28 cellular contexts compared by ENCODE assay signal in the genomic region with DNA sequence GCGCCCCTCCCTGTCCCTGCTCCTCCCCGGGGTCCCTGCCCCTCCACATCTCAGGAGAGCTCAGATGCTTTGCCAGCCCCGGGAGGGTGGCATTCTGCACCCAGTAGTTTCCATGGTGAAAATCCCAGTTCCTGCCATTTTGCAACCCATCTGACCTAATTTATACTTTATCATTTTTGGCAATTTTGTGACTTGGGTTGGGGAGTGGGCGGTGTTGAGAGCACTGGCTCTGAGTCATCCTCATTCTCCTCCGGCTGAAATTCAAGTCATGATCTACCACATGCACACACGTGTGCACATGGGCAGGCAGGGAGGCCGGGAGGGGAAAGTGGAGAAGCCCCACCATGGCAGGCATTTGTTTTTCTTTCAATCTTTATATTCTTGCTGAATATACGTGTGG.
A peak's percentile ranks its signal among the peaks of the same experiment; 100 is the strongest.
DNase-seq lines count a peak whose midpoint lies in the region; ATAC-seq and TF ChIP-seq lines count a peak whose summit lies in the region.
"Had no signal": no experiment of that assay in that cellular context is flagged by ENCODE, and none has a peak within 500 bp of the region (broad histone marks: within the 10 kb centered on the region; RNA-seq: fewer than 3 reads in every experiment).

No MANE protein-coding gene starts in this region.

- H3K27ac Mint-ChIP-seq in GM23338, result peak overlapping the region; percentile 68; the same call in 1 of the 2 replicates
- no peak overlapping the region for H3K27ac Mint-ChIP-seq in activated T-helper 17 cell treated with anti-CD3 and anti-CD28 coated beads, Interleukin-2, amount 50 U/mL, for 72 hours
- H3K27ac Mint-ChIP-seq: CD4-positive, alpha-beta memory T cell; T-cell had no signal

- H3K36me3 ChIP-seq in GM23338 (ENCODE audit: insufficient read depth), result no peaks in the 10 kb centered on the region
- H3K36me3 ChIP-seq: HAP-1 had no signal

- no peaks in the 10 kb centered on the region for H3K36me3 Mint-ChIP-seq in GM23338 (ENCODE audit: low read depth)
- no peaks in the 10 kb centered on the region for H3K36me3 Mint-ChIP-seq in activated T-helper 17 cell treated with anti-CD3 and anti-CD28 coated beads, Interleukin-2, amount 50 U/mL, for 72 hours (ENCODE audit: low read depth)
- H3K36me3 Mint-ChIP-seq: CD4-positive, alpha-beta memory T cell; T-cell had no signal

- no peak overlapping the region for H3K27ac ChIP-seq in GM23338 (ENCODE audit: low read depth)
- H3K27ac ChIP-seq: A549, PC-9 had no signal

- no peaks in the 10 kb centered on the region for H3K79me2 ChIP-seq in GM23338 (replicated peaks; ENCODE audit: insufficient read depth)

- H3K4me3 Mint-ChIP-seq in GM23338, result no peak overlapping the region
- H3K4me3 Mint-ChIP-seq in activated T-helper 17 cell treated with anti-CD3 and anti-CD28 coated beads, Interleukin-2, amount 50 U/mL, for 72 hours, result no peak overlapping the region
- H3K4me3 Mint-ChIP-seq: CD4-positive, alpha-beta memory T cell; T-cell had no signal

- no peak for ATAC-seq in GM23338
- ATAC-seq in activated T-helper 17 cell treated with anti-CD3 and anti-CD28 coated beads, Interleukin-2, amount 50 U/mL, for 72 hours (replicated peaks), result peak; percentile 46
- ATAC-seq in GM18520 (IDR thresholded peaks at IDR 0.05; ENCODE audit: unreplicated experiment), result no peak
- ATAC-seq: A549, T-cell had no signal

- H3F3A ChIP-seq in GM23338 (replicated peaks; ENCODE audit: low read depth), result no peaks in the 10 kb centered on the region

- peaks cover 9% of the 10 kb centered on the region for H3K27me3 Mint-ChIP-seq in GM23338 (ENCODE audit: insufficient read depth, low read depth, poor library complexity)
- H3K27me3 Mint-ChIP-seq in activated T-helper 17 cell treated with anti-CD3 and anti-CD28 coated beads, Interleukin-2, amount 50 U/mL, for 72 hours, result peaks cover 7% of the 10 kb centered on the region

- H3K4me3 ChIP-seq in GM23338, result no peak overlapping the region
- H3K4me3 ChIP-seq: A549, HAP-1, PC-9 had no signal

- H3K4me2 ChIP-seq in GM23338, result no peak overlapping the region
- H3K4me2 ChIP-seq: A549, PC-9 had no signal

- TF ChIP-seq CTCF in GM23338 (conservative IDR thresholded peaks at IDR 0.05; ENCODE audit: low read depth in 2 of 2) (no peak), GM20000 (IDR thresholded peaks at IDR 0.05; ENCODE audit: extremely low read depth, missing control alignments) (no peak)

- H4K20me1 ChIP-seq in GM23338 (replicated peaks; ENCODE audit: insufficient read depth), result no peaks in the 10 kb centered on the region

- DNase-seq in Daoy (ENCODE audit: low read depth), result peak; percentile 72
- no peak for DNase-seq in GM23338 (ENCODE audit: low spot score)
- peak in 29 of 56 donors; percentile 3 to 71 (median 27) for DNase-seq in nucleus accumbens (lab: John Stamatoyannopoulos, UW)
- DNase-seq in effector CD8-positive, alpha-beta T cell (lab: John Stamatoyannopoulos, UW), result no peak
- DNase-seq in NCI-H1417 (lab: John Stamatoyannopoulos, UW), result no peak
- DNase-seq in GM20000 (ENCODE audit: low spot score), result no peak
- DNase-seq: AML-193; C1 segment of cervical spinal cord; Caco-2; CD4-positive, alpha-beta memory T cell; DMS79; GF-D8; GOT3; KBM-7; MM.1S; NCI-H1694 treated with DMSO at 0.1 percent for 48 hours; NCI-H2081; NCI-H2171; NCI-H345; NCI-H510A treated with DMSO at 0.1 percent for 48 hours; NCI-H748 treated with DMSO at 0.1 percent for 48 hours; PC-9; Right ventricle myocardium superior; T-cell had no signal

- no peaks in the 10 kb centered on the region for H3K27me3 ChIP-seq in GM23338 (ENCODE audit: insufficient read depth)

- H3K9me2 ChIP-seq in GM23338 (ENCODE audit: insufficient read depth), result no peaks in the 10 kb centered on the region

- H3K4me1 Mint-ChIP-seq in GM23338, result no peaks in the 10 kb centered on the region
- no peaks in the 10 kb centered on the region for H3K4me1 Mint-ChIP-seq in activated T-helper 17 cell treated with anti-CD3 and anti-CD28 coated beads, Interleukin-2, amount 50 U/mL, for 72 hours
- H3K4me1 Mint-ChIP-seq: T-cell had no signal

- H2AFZ ChIP-seq in GM23338, result no peak overlapping the region
- H2AFZ ChIP-seq: PC-9 had no signal

- H3K4me1 ChIP-seq in GM23338 (ENCODE audit: insufficient read depth), result no peaks in the 10 kb centered on the region
- H3K4me1 ChIP-seq: Caco-2, HAP-1 had no signal

- no peaks in the 10 kb centered on the region for H3K9me3 Mint-ChIP-seq in GM23338
- no peaks in the 10 kb centered on the region for H3K9me3 Mint-ChIP-seq in activated T-helper 17 cell treated with anti-CD3 and anti-CD28 coated beads, Interleukin-2, amount 50 U/mL, for 72 hours
- H3K9me3 Mint-ChIP-seq: T-cell had no signal

TF ChIP-seq in GM23338, 12 proteins besides CTCF, POLR2A, EP300 and RAD21 (continues in another document):
- TF ChIP-seq, protein P1, sequence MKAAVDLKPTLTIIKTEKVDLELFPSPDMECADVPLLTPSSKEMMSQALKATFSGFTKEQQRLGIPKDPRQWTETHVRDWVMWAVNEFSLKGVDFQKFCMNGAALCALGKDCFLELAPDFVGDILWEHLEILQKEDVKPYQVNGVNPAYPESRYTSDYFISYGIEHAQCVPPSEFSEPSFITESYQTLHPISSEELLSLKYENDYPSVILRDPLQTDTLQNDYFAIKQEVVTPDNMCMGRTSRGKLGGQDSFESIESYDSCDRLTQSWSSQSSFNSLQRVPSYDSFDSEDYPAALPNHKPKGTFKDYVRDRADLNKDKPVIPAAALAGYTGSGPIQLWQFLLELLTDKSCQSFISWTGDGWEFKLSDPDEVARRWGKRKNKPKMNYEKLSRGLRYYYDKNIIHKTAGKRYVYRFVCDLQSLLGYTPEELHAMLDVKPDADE (IDR thresholded peaks at IDR 0.05), result no peak
- TF ChIP-seq EZH2 (IDR thresholded peaks at IDR 0.05; ENCODE audit: low read depth, unreplicated experiment) (no peak), JUNB (IDR thresholded peaks at IDR 0.05; ENCODE audit: unreplicated experiment) (no peak)
- TF ChIP-seq, protein P2, sequence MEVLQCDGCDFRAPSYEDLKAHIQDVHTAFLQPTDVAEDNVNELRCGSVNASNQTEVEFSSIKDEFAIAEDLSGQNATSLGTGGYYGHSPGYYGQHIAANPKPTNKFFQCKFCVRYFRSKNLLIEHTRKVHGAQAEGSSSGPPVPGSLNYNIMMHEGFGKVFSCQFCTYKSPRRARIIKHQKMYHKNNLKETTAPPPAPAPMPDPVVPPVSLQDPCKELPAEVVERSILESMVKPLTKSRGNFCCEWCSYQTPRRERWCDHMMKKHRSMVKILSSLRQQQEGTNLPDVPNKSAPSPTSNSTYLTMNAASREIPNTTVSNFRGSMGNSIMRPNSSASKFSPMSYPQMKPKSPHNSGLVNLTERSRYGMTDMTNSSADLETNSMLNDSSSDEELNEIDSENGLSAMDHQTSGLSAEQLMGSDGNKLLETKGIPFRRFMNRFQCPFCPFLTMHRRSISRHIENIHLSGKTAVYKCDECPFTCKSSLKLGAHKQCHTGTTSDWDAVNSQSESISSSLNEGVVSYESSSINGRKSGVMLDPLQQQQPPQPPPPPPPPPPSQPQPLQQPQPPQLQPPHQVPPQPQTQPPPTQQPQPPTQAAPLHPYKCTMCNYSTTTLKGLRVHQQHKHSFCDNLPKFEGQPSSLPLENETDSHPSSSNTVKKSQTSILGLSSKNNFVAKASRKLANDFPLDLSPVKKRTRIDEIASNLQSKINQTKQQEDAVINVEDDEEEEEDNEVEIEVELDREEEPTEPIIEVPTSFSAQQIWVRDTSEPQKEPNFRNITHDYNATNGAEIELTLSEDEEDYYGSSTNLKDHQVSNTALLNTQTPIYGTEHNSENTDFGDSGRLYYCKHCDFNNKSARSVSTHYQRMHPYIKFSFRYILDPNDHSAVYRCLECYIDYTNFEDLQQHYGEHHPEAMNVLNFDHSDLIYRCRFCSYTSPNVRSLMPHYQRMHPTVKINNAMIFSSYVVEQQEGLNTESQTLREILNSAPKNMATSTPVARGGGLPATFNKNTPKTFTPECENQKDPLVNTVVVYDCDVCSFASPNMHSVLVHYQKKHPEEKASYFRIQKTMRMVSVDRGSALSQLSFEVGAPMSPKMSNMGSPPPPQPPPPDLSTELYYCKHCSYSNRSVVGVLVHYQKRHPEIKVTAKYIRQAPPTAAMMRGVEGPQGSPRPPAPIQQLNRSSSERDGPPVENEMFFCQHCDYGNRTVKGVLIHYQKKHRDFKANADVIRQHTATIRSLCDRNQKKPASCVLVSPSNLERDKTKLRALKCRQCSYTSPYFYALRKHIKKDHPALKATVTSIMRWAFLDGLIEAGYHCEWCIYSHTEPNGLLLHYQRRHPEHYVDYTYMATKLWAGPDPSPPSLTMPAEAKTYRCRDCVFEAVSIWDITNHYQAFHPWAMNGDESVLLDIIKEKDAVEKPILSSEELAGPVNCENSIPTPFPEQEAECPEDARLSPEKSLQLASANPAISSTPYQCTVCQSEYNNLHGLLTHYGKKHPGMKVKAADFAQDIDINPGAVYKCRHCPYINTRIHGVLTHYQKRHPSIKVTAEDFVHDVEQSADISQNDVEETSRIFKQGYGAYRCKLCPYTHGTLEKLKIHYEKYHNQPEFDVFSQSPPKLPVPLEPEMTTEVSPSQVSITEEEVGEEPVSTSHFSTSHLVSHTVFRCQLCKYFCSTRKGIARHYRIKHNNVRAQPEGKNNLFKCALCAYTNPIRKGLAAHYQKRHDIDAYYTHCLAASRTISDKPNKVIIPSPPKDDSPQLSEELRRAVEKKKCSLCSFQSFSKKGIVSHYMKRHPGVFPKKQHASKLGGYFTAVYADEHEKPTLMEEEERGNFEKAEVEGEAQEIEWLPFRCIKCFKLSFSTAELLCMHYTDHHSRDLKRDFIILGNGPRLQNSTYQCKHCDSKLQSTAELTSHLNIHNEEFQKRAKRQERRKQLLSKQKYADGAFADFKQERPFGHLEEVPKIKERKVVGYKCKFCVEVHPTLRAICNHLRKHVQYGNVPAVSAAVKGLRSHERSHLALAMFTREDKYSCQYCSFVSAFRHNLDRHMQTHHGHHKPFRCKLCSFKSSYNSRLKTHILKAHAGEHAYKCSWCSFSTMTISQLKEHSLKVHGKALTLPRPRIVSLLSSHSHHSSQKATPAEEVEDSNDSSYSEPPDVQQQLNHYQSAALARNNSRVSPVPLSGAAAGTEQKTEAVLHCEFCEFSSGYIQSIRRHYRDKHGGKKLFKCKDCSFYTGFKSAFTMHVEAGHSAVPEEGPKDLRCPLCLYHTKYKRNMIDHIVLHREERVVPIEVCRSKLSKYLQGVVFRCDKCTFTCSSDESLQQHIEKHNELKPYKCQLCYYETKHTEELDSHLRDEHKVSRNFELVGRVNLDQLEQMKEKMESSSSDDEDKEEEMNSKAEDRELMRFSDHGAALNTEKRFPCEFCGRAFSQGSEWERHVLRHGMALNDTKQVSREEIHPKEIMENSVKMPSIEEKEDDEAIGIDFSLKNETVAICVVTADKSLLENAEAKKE (CRISPR knock-in tag; IDR thresholded peaks at IDR 0.05), result no peak

Comparison
In these comparisons a context has a peak if more than half of its experiments do, and no peak if none do; other contexts are left out.
1. DNase-seq: peak in Daoy (single experiment) and nucleus accumbens (29 of 56); none in GM23338 (single experiment), effector CD8-positive, alpha-beta T cell (single experiment), NCI-H1417 (0 of 3) and GM20000 (single experiment).